In genomic region chr15:53644681-53645080, GRCh38 we compare ENCODE assay signal across 1 cellular context.
TF ChIP-seq lines count a peak whose summit lies in the region.

No MANE protein-coding gene starts in this region.

TF ChIP-seq in GM23338, 12 proteins besides CTCF, POLR2A, EP300 and RAD21 (continued from another document):
- TF ChIP-seq, protein P1, sequence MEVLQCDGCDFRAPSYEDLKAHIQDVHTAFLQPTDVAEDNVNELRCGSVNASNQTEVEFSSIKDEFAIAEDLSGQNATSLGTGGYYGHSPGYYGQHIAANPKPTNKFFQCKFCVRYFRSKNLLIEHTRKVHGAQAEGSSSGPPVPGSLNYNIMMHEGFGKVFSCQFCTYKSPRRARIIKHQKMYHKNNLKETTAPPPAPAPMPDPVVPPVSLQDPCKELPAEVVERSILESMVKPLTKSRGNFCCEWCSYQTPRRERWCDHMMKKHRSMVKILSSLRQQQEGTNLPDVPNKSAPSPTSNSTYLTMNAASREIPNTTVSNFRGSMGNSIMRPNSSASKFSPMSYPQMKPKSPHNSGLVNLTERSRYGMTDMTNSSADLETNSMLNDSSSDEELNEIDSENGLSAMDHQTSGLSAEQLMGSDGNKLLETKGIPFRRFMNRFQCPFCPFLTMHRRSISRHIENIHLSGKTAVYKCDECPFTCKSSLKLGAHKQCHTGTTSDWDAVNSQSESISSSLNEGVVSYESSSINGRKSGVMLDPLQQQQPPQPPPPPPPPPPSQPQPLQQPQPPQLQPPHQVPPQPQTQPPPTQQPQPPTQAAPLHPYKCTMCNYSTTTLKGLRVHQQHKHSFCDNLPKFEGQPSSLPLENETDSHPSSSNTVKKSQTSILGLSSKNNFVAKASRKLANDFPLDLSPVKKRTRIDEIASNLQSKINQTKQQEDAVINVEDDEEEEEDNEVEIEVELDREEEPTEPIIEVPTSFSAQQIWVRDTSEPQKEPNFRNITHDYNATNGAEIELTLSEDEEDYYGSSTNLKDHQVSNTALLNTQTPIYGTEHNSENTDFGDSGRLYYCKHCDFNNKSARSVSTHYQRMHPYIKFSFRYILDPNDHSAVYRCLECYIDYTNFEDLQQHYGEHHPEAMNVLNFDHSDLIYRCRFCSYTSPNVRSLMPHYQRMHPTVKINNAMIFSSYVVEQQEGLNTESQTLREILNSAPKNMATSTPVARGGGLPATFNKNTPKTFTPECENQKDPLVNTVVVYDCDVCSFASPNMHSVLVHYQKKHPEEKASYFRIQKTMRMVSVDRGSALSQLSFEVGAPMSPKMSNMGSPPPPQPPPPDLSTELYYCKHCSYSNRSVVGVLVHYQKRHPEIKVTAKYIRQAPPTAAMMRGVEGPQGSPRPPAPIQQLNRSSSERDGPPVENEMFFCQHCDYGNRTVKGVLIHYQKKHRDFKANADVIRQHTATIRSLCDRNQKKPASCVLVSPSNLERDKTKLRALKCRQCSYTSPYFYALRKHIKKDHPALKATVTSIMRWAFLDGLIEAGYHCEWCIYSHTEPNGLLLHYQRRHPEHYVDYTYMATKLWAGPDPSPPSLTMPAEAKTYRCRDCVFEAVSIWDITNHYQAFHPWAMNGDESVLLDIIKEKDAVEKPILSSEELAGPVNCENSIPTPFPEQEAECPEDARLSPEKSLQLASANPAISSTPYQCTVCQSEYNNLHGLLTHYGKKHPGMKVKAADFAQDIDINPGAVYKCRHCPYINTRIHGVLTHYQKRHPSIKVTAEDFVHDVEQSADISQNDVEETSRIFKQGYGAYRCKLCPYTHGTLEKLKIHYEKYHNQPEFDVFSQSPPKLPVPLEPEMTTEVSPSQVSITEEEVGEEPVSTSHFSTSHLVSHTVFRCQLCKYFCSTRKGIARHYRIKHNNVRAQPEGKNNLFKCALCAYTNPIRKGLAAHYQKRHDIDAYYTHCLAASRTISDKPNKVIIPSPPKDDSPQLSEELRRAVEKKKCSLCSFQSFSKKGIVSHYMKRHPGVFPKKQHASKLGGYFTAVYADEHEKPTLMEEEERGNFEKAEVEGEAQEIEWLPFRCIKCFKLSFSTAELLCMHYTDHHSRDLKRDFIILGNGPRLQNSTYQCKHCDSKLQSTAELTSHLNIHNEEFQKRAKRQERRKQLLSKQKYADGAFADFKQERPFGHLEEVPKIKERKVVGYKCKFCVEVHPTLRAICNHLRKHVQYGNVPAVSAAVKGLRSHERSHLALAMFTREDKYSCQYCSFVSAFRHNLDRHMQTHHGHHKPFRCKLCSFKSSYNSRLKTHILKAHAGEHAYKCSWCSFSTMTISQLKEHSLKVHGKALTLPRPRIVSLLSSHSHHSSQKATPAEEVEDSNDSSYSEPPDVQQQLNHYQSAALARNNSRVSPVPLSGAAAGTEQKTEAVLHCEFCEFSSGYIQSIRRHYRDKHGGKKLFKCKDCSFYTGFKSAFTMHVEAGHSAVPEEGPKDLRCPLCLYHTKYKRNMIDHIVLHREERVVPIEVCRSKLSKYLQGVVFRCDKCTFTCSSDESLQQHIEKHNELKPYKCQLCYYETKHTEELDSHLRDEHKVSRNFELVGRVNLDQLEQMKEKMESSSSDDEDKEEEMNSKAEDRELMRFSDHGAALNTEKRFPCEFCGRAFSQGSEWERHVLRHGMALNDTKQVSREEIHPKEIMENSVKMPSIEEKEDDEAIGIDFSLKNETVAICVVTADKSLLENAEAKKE (CRISPR knock-in tag; IDR thresholded peaks at IDR 0.05), result no peak
